8 cellular contexts compared by ENCODE assay signal in genomic region chr1:226626577-226626956, GRCh38.
DNase-seq lines count a peak whose midpoint lies in the region; ATAC-seq and TF ChIP-seq lines count a peak whose summit lies in the region.

No MANE protein-coding gene starts in this region.

- TF ChIP-seq CTCF in DOHH2 (IDR thresholded peaks at IDR 0.05; ENCODE audit: low read depth, low read length, poor library complexity, severe bottlenecking): peak; percentile 97
- TF ChIP-seq CTCF in WI38 (IDR thresholded peaks at IDR 0.05; ENCODE audit: low read depth, low read length): peak; percentile 96
- TF ChIP-seq CTCF in MCF 10A (IDR thresholded peaks at IDR 0.05; ENCODE audit: unreplicated experiment): peak; percentile 99

- BruUV-seq in MCF 10A (replicated peaks; lab: Mats Ljungman, UMichigan): no TSS peak

- peak; percentile 77 for ATAC-seq in GM21619 (IDR thresholded peaks at IDR 0.05; ENCODE audit: unreplicated experiment)

- peak; percentile 66 for DNase-seq in LoVo (ENCODE audit: low spot score)
- DNase-seq in MCF 10A (ENCODE audit: unreplicated experiment): peak; percentile 85
- DNase-seq in islet precursor cell: peak; percentile 77
- DNase-seq in stimulated activated CD4-positive, alpha-beta T cell treated with anti-CD3 and anti-CD28 coated beads, Interleukin-1b, Interleukin-23, amount 100 ng/mL, for 4 hours (ENCODE audit: low read depth in 2 of 2): peak; percentile 73 to 76
- DNase-seq in NCI-H2081 treated with DMSO at 0.1 percent for 48 hours (lab: John Stamatoyannopoulos, UW): no peak

- no peaks in the 10 kb centered on the region for H3K9me3 Mint-ChIP-seq in MCF 10A (ENCODE audit: unreplicated experiment)

- H3K9me3 ChIP-seq in DOHH2 (ENCODE audit: control insufficient read depth, insufficient read depth, low read length): no peaks in the 10 kb centered on the region

- peaks cover 24% of the 10 kb centered on the region for H3K4me1 ChIP-seq in DOHH2 (ENCODE audit: control insufficient read depth, low read length)

- H3K4me3 ChIP-seq in DOHH2 (ENCODE audit: low read length) (no peak overlapping the region), WI38 (ENCODE audit: low read depth, low read length) (no peak overlapping the region)

- peak overlapping the region; percentile 36 for H3K27ac Mint-ChIP-seq in MCF 10A (ENCODE audit: low read depth, unreplicated experiment)

- CTCF ChIA-PET in MCF 10A (lab: Yijun Ruan, JAX): interaction anchor here (0.5 to 16.7 kb wide), 64 partner anchors 8 to 1020 kb away, joined by 3 to 342 read pairs (median 4); no protein-coding TSS in a partner anchor

- H3K9me2 ChIP-seq in DOHH2 (replicated peaks; ENCODE audit: control insufficient read depth, low read length): no peaks in the 10 kb centered on the region

- H3K27ac ChIP-seq in DOHH2 (ENCODE audit: low read depth, low read length): no peak overlapping the region

- H4K20me1 ChIP-seq in DOHH2 (ENCODE audit: control insufficient read depth, insufficient read depth, low read depth, low read length): no peaks in the 10 kb centered on the region

- H3K79me2 ChIP-seq in DOHH2 (ENCODE audit: control insufficient read depth, low read length): no peaks in the 10 kb centered on the region

- H3K4me3 Mint-ChIP-seq in MCF 10A (ENCODE audit: unreplicated experiment): no peak overlapping the region

- POLR2A ChIA-PET in MCF 10A (lab: Yijun Ruan, JAX): interaction anchor here (0.6 to 1.6 kb wide), 8 partner anchors 20 to 313 kb away, joined by 3 to 7 read pairs (median 4); no protein-coding TSS in a partner anchor

- peak overlapping the region; percentile 49 for H3K4me2 ChIP-seq in DOHH2 (ENCODE audit: low read length)

- intact Hi-C loops in MCF 10A (cut with micrococcal nuclease): no loop called here

- peaks cover 2% of the 10 kb centered on the region for H3K36me3 ChIP-seq in DOHH2 (ENCODE audit: control insufficient read depth, low read length)

- peaks cover 6% of the 10 kb centered on the region for H3K36me3 Mint-ChIP-seq in MCF 10A (ENCODE audit: insufficient read depth, unreplicated experiment)

- H3F3A ChIP-seq in DOHH2 (ENCODE audit: control insufficient read depth, insufficient read depth): no peaks in the 10 kb centered on the region

- H3K4me1 Mint-ChIP-seq in MCF 10A (ENCODE audit: insufficient read depth, unreplicated experiment): peaks cover 22% of the 10 kb centered on the region

- no peaks in the 10 kb centered on the region for H3K27me3 Mint-ChIP-seq in MCF 10A (ENCODE audit: insufficient read depth, unreplicated experiment)

- H3K27me3 ChIP-seq in DOHH2 (ENCODE audit: control insufficient read depth, low read length): no peaks in the 10 kb centered on the region
